ENCODE assay signal across 8 cellular contexts in genomic region chr7:1426474-1426873, GRCh38.
"Had no signal": no experiment of that assay in that cellular context is flagged by ENCODE, and none has a peak within 500 bp of the region (broad histone marks: within the 10 kb centered on the region; RNA-seq: fewer than 3 reads in every experiment).

No MANE protein-coding gene starts in this region.

- FAIRE-seq: H1, H54, HTR-8/SVneo, K562 had no signal

- DNase-seq: H9, HCEC 1CT, IMR-90 had no signal

- H3K4me2 ChIP-seq: GM23338 had no signal

- H3K4me3 ChIP-seq: GM23338, K562 had no signal

- H3K4me3 Mint-ChIP-seq: GM23338, H9 had no signal

- H3K9me3 Mint-ChIP-seq: GM23338 had no signal

- H3K27ac Mint-ChIP-seq: H9 had no signal
